In the genomic region with DNA sequence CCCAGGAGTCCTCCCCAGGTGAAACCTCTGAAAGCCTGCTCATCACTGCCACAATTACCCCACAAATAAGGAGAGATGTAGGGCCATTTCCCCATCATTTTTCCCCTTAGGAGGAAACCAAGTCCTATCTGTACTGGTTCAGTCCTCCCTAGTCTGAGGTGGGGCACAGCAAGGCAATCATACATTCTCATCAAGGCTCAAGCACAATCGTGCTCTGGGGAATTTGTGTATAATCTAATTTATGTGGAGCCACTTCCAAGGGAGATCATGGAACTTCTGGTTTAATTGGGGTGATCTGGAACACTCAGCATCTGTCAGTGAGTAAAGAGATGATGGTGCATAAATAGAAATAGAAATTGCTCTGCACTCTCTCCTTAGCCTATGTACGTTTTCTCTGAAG, we compare ENCODE assay signal across 8 cellular contexts.
"Had no signal": no experiment of that assay in that cellular context is flagged by ENCODE, and none has a peak within 500 bp of the region (broad histone marks: within the 10 kb centered on the region; RNA-seq: fewer than 3 reads in every experiment).

No MANE protein-coding gene starts in this region.

- ATAC-seq: HCT116, HepG2 had no signal

- H3K9ac ChIP-seq: GM23248 had no signal

- H3K9me3 ChIP-seq: HAP-1 had no signal

- H3K4me3 ChIP-seq: GM23248, HAP-1 had no signal

- H3K27ac ChIP-seq: GM23248, HL-60 had no signal

- H2AFZ ChIP-seq: GM23248 had no signal

- DNase-seq: GM23248, GOT3, H7, HFFc6 had no signal

- H3K36me3 ChIP-seq: HAP-1 had no signal
